ENCODE assay signal across 8 cellular contexts in genomic region chr3:45995370-45996192, GRCh38. TPM values are rescaled to one million over a fixed set of nuclear protein-coding genes. Genes with fewer than 3 reads are reported as not detected.
A peak's percentile ranks its signal among the peaks of the same experiment; 100 is the strongest.
DNase-seq lines count a peak whose midpoint lies in the region; ATAC-seq lines count a peak whose summit lies in the region.

Gene FYCO1 (minus strand): TSS chr3:45995824. CDS start chr3:45984910, 10,914 bp downstream.

- H3K4me1 Mint-ChIP-seq in activated CD4-positive, alpha-beta T cell treated with anti-CD3 and anti-CD28 coated beads, Interleukin-2, amount 10 ng/mL, durations not matched to agents 7 days and 5 days: peaks cover 49% of the 10 kb centered on the region

- DNase-seq in AML-193 (lab: John Stamatoyannopoulos, UW): peak; percentile 89 to 94
- DNase-seq in NCI-H526 (lab: John Stamatoyannopoulos, UW): peak; percentile 78 to 93
- peak; percentile 87 for DNase-seq in activated CD4-positive, alpha-beta T cell treated with anti-CD3 and anti-CD28 coated beads, Interleukin-2, amount 10 ng/mL, durations not matched to agents 7 days and 5 days
- DNase-seq in cortex of kidney (lab: John Stamatoyannopoulos, UW): peak; percentile 32
- peak; percentile 94 to 95 for DNase-seq in left colon
- peak; percentile 90 for DNase-seq in stimulated activated CD4-positive, alpha-beta T cell treated with anti-CD3 and anti-CD28 coated beads, Interleukin-1b, Interleukin-23, amount 100 ng/mL, for 48 hours

- H3K36me3 Mint-ChIP-seq in activated CD4-positive, alpha-beta T cell treated with anti-CD3 and anti-CD28 coated beads, Interleukin-2, amount 10 ng/mL, durations not matched to agents 7 days and 5 days (ENCODE audit: low read depth): peaks cover 26% of the 10 kb centered on the region

- ATAC-seq in GM19035 (IDR thresholded peaks at IDR 0.05; ENCODE audit: unreplicated experiment): peak; percentile 93
- peak; percentile 94 for ATAC-seq in HG03342 (IDR thresholded peaks at IDR 0.05; ENCODE audit: unreplicated experiment)
- ATAC-seq in left colon: peak; percentile 97

- POLR2A ChIA-PET in activated CD4-positive, alpha-beta T cell treated with anti-CD3 and anti-CD28 coated beads, Interleukin-2, amount 10 ng/mL, durations not matched to agents 7 days and 5 days (lab: Charles Lee): interaction anchor here (0.6 kb wide), 2 partner anchors 15 to 45 kb away, joined by 3 read pairs; no protein-coding TSS in a partner anchor

- CTCF ChIA-PET in activated CD4-positive, alpha-beta T cell treated with anti-CD3 and anti-CD28 coated beads, Interleukin-2, amount 10 ng/mL, durations not matched to agents 7 days and 5 days (lab: Charles Lee): interaction anchor here (1.2 to 5.9 kb wide), 9 partner anchors 10 to 373 kb away, joined by 3 to 45 read pairs (median 8); no protein-coding TSS in a partner anchor

- peaks cover 7% of the 10 kb centered on the region for H3K27me3 Mint-ChIP-seq in activated CD4-positive, alpha-beta T cell treated with anti-CD3 and anti-CD28 coated beads, Interleukin-2, amount 10 ng/mL, durations not matched to agents 7 days and 5 days

- intact Hi-C loops in left colon (cut with DNase I, micrococcal nuclease): no loop called here

- peak within 1 kb of the TSS; percentile 95 for H3K27ac Mint-ChIP-seq in activated CD4-positive, alpha-beta T cell treated with anti-CD3 and anti-CD28 coated beads, Interleukin-2, amount 10 ng/mL, durations not matched to agents 7 days and 5 days

- peak within 1 kb of the TSS; percentile 83 for H3K4me3 Mint-ChIP-seq in activated CD4-positive, alpha-beta T cell treated with anti-CD3 and anti-CD28 coated beads, Interleukin-2, amount 10 ng/mL, durations not matched to agents 7 days and 5 days

- peaks cover 5% of the 10 kb centered on the region for H3K9me3 Mint-ChIP-seq in activated CD4-positive, alpha-beta T cell treated with anti-CD3 and anti-CD28 coated beads, Interleukin-2, amount 10 ng/mL, durations not matched to agents 7 days and 5 days

RNA-seq across cellular contexts. Expression of gene FYCO1, which starts in this region (rescaled TPM):
- total RNA-seq in activated CD4-positive, alpha-beta T cell treated with anti-CD3 and anti-CD28 coated beads, Interleukin-2, amount 10 ng/mL, durations not matched to agents 7 days and 5 days: 10 to 100 TPM; 15.1 to 15.7 TPM
- total RNA-seq in left colon: 10 to 100 TPM; 23.5 to 32.8 TPM

Comparison
In these comparisons a context has a peak if more than half of its experiments do, and no peak if none do; other contexts are left out.
1. Peak in every context shown above with its lines: DNase-seq and ATAC-seq.
2. DNase-seq: peak in every context shown above with its lines; median percentile 94 in left colon; 92 in AML-193; 90 in stimulated activated CD4-positive, alpha-beta T cell treated with anti-CD3 and anti-CD28 coated beads, Interleukin-1b, Interleukin-23, amount 100 ng/mL, for 48 hours; 87 in activated CD4-positive, alpha-beta T cell treated with anti-CD3 and anti-CD28 coated beads, Interleukin-2, amount 10 ng/mL, durations not matched to agents 7 days and 5 days; 86 in NCI-H526; 32 in cortex of kidney.